Comparison of ENCODE assay signal across 14 cellular contexts in the genomic region with DNA sequence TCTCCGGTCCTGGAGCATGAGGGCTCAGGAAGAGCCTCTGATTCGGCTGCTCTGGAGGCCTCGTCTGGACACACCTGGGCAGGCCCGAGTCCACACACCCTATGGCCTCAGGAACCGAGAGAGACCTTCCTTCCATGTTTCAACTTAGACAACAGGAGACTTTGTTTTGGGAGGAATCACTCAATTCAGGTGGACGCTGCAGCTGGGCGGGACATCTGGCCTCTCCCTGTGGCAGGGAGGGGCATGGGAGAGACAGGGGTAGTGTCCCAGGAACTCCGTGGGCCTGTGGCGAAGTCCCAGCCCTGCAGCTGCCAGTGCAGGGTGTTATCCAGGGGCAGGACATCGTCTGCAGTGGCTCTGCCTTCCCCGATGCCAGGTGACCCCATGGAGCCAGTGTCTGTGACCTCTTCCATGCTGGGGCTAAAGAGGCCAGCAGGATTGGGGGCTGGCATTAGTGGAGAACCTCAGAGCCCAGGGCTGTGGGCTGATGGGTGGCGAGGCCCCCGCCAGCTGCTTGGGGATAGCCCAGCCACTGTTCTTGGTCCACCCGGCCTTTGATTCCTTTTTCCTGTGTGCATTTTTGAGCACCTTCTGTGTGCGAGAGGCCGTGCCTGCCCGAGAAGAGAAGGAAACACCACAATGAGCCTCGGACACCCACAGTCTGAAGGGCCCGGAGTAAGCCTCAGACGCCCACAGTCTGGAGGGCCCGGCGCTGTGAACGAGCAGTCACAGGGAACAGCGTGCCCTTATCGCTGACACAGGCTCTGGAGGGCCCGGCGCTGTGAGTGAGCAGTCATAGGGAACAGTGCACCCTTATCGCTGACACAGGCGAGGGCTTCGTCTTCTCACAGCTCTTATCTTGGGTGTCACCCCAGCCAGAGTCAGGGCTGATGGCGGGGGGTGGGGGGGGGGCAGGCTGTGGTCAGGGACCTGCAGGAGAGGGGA. TPM values are rescaled to one million over a fixed set of nuclear protein-coding genes. Genes with fewer than 3 reads are reported as not detected.
DNase-seq lines count a peak whose midpoint lies in the region; ATAC-seq and TF ChIP-seq lines count a peak whose summit lies in the region.
"Had no signal": no experiment of that assay in that cellular context is flagged by ENCODE, and none has a peak within 500 bp of the region (broad histone marks: within the 10 kb centered on the region; RNA-seq: fewer than 3 reads in every experiment).

No MANE protein-coding gene starts in this region.

- H3K27ac Mint-ChIP-seq in MCF 10A (ENCODE audit: low read depth, unreplicated experiment) (no peak overlapping the region), nephron progenitor cell (peak overlapping the region; percentile 95)
- no peak overlapping the region for H3K27ac Mint-ChIP-seq in naive thymus-derived CD4-positive, alpha-beta T cell
- H3K27ac Mint-ChIP-seq: memory B cell had no signal

- intact Hi-C loops in breast epithelium (cut with DNase I; ENCODE audit: low total_unique reads) (loop anchor here (10.0 kb wide), 1 partner anchor 86 kb away; no protein-coding TSS in a partner anchor), MCF 10A (cut with micrococcal nuclease) (no loop called here), heart left ventricle (cut with DNase I) (no loop called here)
- intact Hi-C loops in naive thymus-derived CD4-positive, alpha-beta T cell (cut with micrococcal nuclease) = no loop called here

- H3K27ac ChIP-seq in breast epithelium (peak overlapping the region; percentile 21 to 87), heart left ventricle (peak overlapping the region; percentile 76 to 97 (median 88))
- H3K27ac ChIP-seq in naive thymus-derived CD4-positive, alpha-beta T cell (ENCODE audit: low read depth, low read length) = no peak overlapping the region
- H3K27ac ChIP-seq: VCaP had no signal

- H3K4me1 Mint-ChIP-seq in MCF 10A (ENCODE audit: insufficient read depth, unreplicated experiment) (no peaks in the 10 kb centered on the region), nephron progenitor cell (peaks cover 89% of the 10 kb centered on the region)
- peaks cover 0 to 7% (median 4%) of the 10 kb centered on the region in 7 donors for H3K4me1 Mint-ChIP-seq in naive thymus-derived CD4-positive, alpha-beta T cell

- H3K4me3 ChIP-seq in breast epithelium (peak overlapping the region in 1 of 3 donors; percentile 46), heart left ventricle (no peak overlapping the region)
- H3K4me3 ChIP-seq in naive thymus-derived CD4-positive, alpha-beta T cell (ENCODE audit: low read length) = no peak overlapping the region

- H3K4me1 ChIP-seq in breast epithelium (peaks cover 20 to 33% of the 10 kb centered on the region in 2 donors), heart left ventricle (peaks cover 0 to 78% (median 56%) of the 10 kb centered on the region in 12 donors)
- peaks cover 0 to 2% of the 10 kb centered on the region in 2 donors for H3K4me1 ChIP-seq in naive thymus-derived CD4-positive, alpha-beta T cell (ENCODE audit: control insufficient read depth in 2 of 2, insufficient read depth in 2 of 2, low read length in 2 of 2)

- H3K9me3 Mint-ChIP-seq in MCF 10A (ENCODE audit: unreplicated experiment) = no peaks in the 10 kb centered on the region
- H3K9me3 Mint-ChIP-seq in nephron progenitor cell = no peaks in the 10 kb centered on the region
- no peaks in the 10 kb centered on the region for H3K9me3 Mint-ChIP-seq in naive thymus-derived CD4-positive, alpha-beta T cell
- H3K9me3 Mint-ChIP-seq: memory B cell had no signal

- BruUV-seq in MCF 10A (replicated peaks; lab: Mats Ljungman, UMichigan) = no TSS peak

- H3K27me3 Mint-ChIP-seq in MCF 10A (ENCODE audit: insufficient read depth, unreplicated experiment) = no peaks in the 10 kb centered on the region
- H3K27me3 Mint-ChIP-seq in nephron progenitor cell (ENCODE audit: low read depth, poor library complexity) = no peaks in the 10 kb centered on the region
- peaks cover 8 to 28% (median 23%) of the 10 kb centered on the region in 5 donors for H3K27me3 Mint-ChIP-seq in naive thymus-derived CD4-positive, alpha-beta T cell

- H3K36me3 Mint-ChIP-seq in MCF 10A (ENCODE audit: insufficient read depth, unreplicated experiment) = no peaks in the 10 kb centered on the region
- no peaks in the 10 kb centered on the region for H3K36me3 Mint-ChIP-seq in nephron progenitor cell (ENCODE audit: low read depth)
- H3K36me3 Mint-ChIP-seq in naive thymus-derived CD4-positive, alpha-beta T cell = peaks cover 0 to 4% (median 0%) of the 10 kb centered on the region in 5 donors
- H3K36me3 Mint-ChIP-seq: memory B cell had no signal

- POLR2A ChIA-PET in MCF 10A (lab: Yijun Ruan, JAX) = interaction anchor here (0.6 to 0.7 kb wide), 2 partner anchors 91 to 537 kb away, joined by 3 to 4 read pairs; no protein-coding TSS in a partner anchor
- POLR2A ChIA-PET in naive thymus-derived CD4-positive, alpha-beta T cell (lab: Charles Lee) = no interaction called here

- CTCF ChIA-PET in MCF 10A (lab: Yijun Ruan, JAX) = interaction anchor here (0.7 to 1.0 kb wide), 2 partner anchors 29 to 119 kb away, joined by 3 to 4 read pairs; no protein-coding TSS in a partner anchor
- CTCF ChIA-PET in naive thymus-derived CD4-positive, alpha-beta T cell (lab: Charles Lee) = no interaction called here

- WGBS in heart left ventricle, 4 donors = 45 to 63% (median 54%) methylated on average over 28 to 31 of the region's 31 CpGs

- H3K27me3 ChIP-seq in breast epithelium (no peaks in the 10 kb centered on the region), heart left ventricle (peaks cover 0 to 5% (median 0%) of the 10 kb centered on the region in 9 donors)
- peaks cover 0 to 5% of the 10 kb centered on the region in 2 donors for H3K27me3 ChIP-seq in naive thymus-derived CD4-positive, alpha-beta T cell (ENCODE audit: control insufficient read depth in 2 of 2, insufficient read depth in 2 of 2, low read length in 2 of 2)

- TF ChIP-seq POLR2A in breast epithelium (IDR thresholded peaks at IDR 0.05) (no peak), heart left ventricle (IDR thresholded peaks at IDR 0.05) (no peak)

- no peak overlapping the region for H3K4me3 Mint-ChIP-seq in MCF 10A (ENCODE audit: unreplicated experiment)
- peak overlapping the region; percentile 73 for H3K4me3 Mint-ChIP-seq in nephron progenitor cell
- H3K4me3 Mint-ChIP-seq in naive thymus-derived CD4-positive, alpha-beta T cell = no peak overlapping the region
- H3K4me3 Mint-ChIP-seq: memory B cell had no signal

- TF ChIP-seq CTCF in breast epithelium (IDR thresholded peaks at IDR 0.05) (no peak), MCF 10A (IDR thresholded peaks at IDR 0.05; ENCODE audit: unreplicated experiment) (no peak), heart left ventricle (IDR thresholded peaks at IDR 0.05) (no peak), nephron progenitor cell (IDR thresholded peaks at IDR 0.05) (no peak)

- ATAC-seq in heart left ventricle (peak; percentile 85 to 89 (median 87)), HG02870 (IDR thresholded peaks at IDR 0.05; ENCODE audit: unreplicated experiment) (no peak)
- no peak for ATAC-seq in naive thymus-derived CD4-positive, alpha-beta T cell

- DNase-seq in breast epithelium (ENCODE audit: low spot score in 2 of 2) (no peak), MCF 10A (ENCODE audit: unreplicated experiment) (no peak), heart left ventricle (peak; percentile 74 to 92 (median 78)), nephron progenitor cell (no peak), hypothalamus (lab: John Stamatoyannopoulos, UW) (no peak), medulla oblongata (ENCODE audit: extremely low spot score) (no peak)
- no peak for DNase-seq in naive thymus-derived CD4-positive, alpha-beta T cell
- DNase-seq: activated CD8-positive, alpha-beta memory T cell treated with anti-CD3 and anti-CD28 coated beads, Interleukin-2, amount 50 U/mL, for 4 hours; Calu3; NCI-H226; substantia nigra had no signal

- no peaks in the 10 kb centered on the region for H3K36me3 ChIP-seq in breast epithelium
- H3K36me3 ChIP-seq in heart left ventricle = no peaks in the 10 kb centered on the region
- H3K36me3 ChIP-seq in naive thymus-derived CD4-positive, alpha-beta T cell (ENCODE audit: control insufficient read depth in 2 of 3, insufficient read depth in 3 of 3, low read length in 3 of 3) = no peaks in the 10 kb centered on the region

- no peaks in the 10 kb centered on the region for H3K9me3 ChIP-seq in breast epithelium
- no peaks in the 10 kb centered on the region for H3K9me3 ChIP-seq in heart left ventricle
- no peaks in the 10 kb centered on the region for H3K9me3 ChIP-seq in naive thymus-derived CD4-positive, alpha-beta T cell (ENCODE audit: control insufficient read depth in 2 of 3, low read length in 3 of 3)

RNA-seq across cellular contexts. Expression of a gene that starts 6.2 kb away (rescaled TPM):
- total RNA-seq in breast epithelium (10 to 100 TPM; 48.3 to 62.9 (median 55.8) TPM), MCF 10A (2022) (2.1 and 3.4 TPM in 2 replicates), heart left ventricle (100 to 1,000 TPM in 2 of 9 donors, 10 to 100 TPM in 7; 31.7 to 109 (median 59.0) TPM)
- polyA plus RNA-seq in heart left ventricle = 10 to 100 TPM; 38.9 to 65.6 TPM
- total RNA-seq in naive thymus-derived CD4-positive, alpha-beta T cell = 10 to 100 TPM in 4 of 5 experiments, 1 to 10 TPM in 1; 9.0 to 89.8 (median 15.4) TPM
- 10 to 100 TPM in 1 of 2 donors, 1 to 10 TPM in 1; 7.0 to 15.5 TPM for polyA plus RNA-seq in naive thymus-derived CD4-positive, alpha-beta T cell

Comparison
In these comparisons a context has a peak if more than half of its experiments do, and no peak if none do; other contexts are left out.
1. DNase-seq: peak in heart left ventricle (5 of 5); none in breast epithelium (0 of 2), MCF 10A (single experiment), nephron progenitor cell (single experiment), naive thymus-derived CD4-positive, alpha-beta T cell (0 of 9), hypothalamus (0 of 51) and medulla oblongata (single experiment).
2. ATAC-seq: peak in heart left ventricle (4 of 4); none in naive thymus-derived CD4-positive, alpha-beta T cell (single experiment) and HG02870 (single experiment).